8 cellular contexts compared by ENCODE assay signal in the genomic region with DNA sequence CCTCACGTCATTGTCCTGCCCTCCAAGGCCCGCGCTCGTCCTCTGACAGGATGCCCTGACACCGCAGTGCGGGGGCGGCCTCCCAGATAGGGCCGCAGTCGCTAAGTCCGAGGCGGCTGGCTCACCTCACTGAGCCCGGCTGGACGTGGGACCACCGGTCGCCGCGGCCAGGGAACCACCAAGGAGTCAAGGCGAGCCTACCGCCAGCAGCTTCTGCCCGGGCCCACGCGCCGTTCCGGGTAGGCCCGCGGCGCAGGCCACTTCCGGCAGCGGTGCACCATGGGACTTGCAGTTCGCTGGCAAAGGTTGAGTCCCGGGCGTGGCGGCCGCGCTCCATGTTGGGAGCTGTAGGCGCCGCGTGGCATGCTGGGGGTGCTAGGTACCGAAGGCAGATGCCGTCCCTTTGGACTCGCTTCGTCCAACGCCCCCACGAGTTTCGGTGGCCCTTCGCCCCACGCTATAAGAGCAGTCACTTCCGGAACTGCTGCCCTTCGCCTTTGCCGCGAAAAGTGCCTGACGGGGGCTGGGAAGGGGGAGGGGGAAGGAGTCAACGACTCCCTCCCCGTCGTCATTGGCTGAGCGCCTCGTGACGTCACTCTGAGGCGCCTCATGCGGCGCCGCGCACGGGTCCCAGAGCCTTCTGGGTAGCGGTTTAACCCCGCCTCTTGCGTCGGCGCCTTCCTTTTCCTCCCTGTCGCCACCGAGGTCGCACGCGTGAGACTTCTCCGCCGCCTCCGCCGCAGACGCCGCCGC. TPM values are rescaled to one million over a fixed set of nuclear protein-coding genes. Genes with fewer than 3 reads are reported as not detected.
DNase-seq lines count a peak whose midpoint lies in the region; ATAC-seq and TF ChIP-seq lines count a peak whose summit lies in the region.

A gene (plus strand): TSS at position 681 of the 753 bp plus-strand sequence. CDS start 268 bp downstream, outside the sequence.

- no peaks in the 10 kb centered on the region for H3K27me3 ChIP-seq in right lobe of liver

- TF ChIP-seq CTCF in C4-2B (conservative IDR thresholded peaks at IDR 0.05) (no peak), right lobe of liver (IDR thresholded peaks at IDR 0.05) (no peak)

- no peaks in the 10 kb centered on the region for H3K9me3 ChIP-seq in right lobe of liver

- H3K36me3 ChIP-seq in right lobe of liver = peaks cover 0 to 29% (median 0%) of the 10 kb centered on the region in 4 donors

- peak; percentile 75 for ATAC-seq in GM19397 (IDR thresholded peaks at IDR 0.05; ENCODE audit: unreplicated experiment)
- ATAC-seq in HG03571 (IDR thresholded peaks at IDR 0.05; ENCODE audit: unreplicated experiment) = peak; percentile 67
- ATAC-seq in right lobe of liver = peak; percentile 86 to 91 (median 90)

- peaks cover 0 to 28% (median 11%) of the 10 kb centered on the region in 4 donors for H3K4me1 ChIP-seq in right lobe of liver

- intact Hi-C loops in right lobe of liver (cut with DNase I) = no loop called here

- peak; percentile 80 for TF ChIP-seq POLR2A in right lobe of liver (IDR thresholded peaks at IDR 0.05)

- DNase-seq in NCI-H82 (lab: John Stamatoyannopoulos, UW) (peak; percentile 97), dermis microvascular lymphatic vessel endothelial cell (ENCODE audit: low read depth in 2 of 2) (peak; percentile 93 to 97), right lobe of liver (peak; percentile 98 to 99 (median 99))
- peak; percentile 98 for DNase-seq in activated CD4-positive, alpha-beta T cell treated with anti-CD3 and anti-CD28 coated beads, Interleukin-2, amount 50 U/mL, for 48 hours
- DNase-seq in stimulated activated CD4-positive, alpha-beta T cell treated with anti-CD3 and anti-CD28 coated beads, Interleukin-4, amount 100 ng/mL, for 4 hours = peak; percentile 95 to 97

- H3K4me3 ChIP-seq in right lobe of liver = peak within 1 kb of the TSS; percentile 84 to 100 (median 99)

- H3K27ac ChIP-seq in C4-2B (peak within 1 kb of the TSS; percentile 96), right lobe of liver (peak within 1 kb of the TSS; percentile 91 to 95 (median 94))

- 0% methylated on average over 9 of the region's 81 CpGs for WGBS in right lobe of liver (ENCODE audit: insufficient coverage, low coverage, low lambda C conversion rate, missing lambda C conversion rate)

RNA-seq across cellular contexts. Expression of the gene that starts here (rescaled TPM):
- total RNA-seq in dermis microvascular lymphatic vessel endothelial cell = 253 and 338 TPM in 2 replicates
- 100 to 1,000 TPM; 212 to 574 (median 457) TPM for total RNA-seq in right lobe of liver

Comparison
In these comparisons a context has a peak if more than half of its experiments do, and no peak if none do; other contexts are left out.
1. Peak in every context shown above with its lines: DNase-seq, ATAC-seq, H3K4me3 ChIP-seq and H3K27ac ChIP-seq.